1 cellular context compared by ENCODE assay signal in the genomic region with DNA sequence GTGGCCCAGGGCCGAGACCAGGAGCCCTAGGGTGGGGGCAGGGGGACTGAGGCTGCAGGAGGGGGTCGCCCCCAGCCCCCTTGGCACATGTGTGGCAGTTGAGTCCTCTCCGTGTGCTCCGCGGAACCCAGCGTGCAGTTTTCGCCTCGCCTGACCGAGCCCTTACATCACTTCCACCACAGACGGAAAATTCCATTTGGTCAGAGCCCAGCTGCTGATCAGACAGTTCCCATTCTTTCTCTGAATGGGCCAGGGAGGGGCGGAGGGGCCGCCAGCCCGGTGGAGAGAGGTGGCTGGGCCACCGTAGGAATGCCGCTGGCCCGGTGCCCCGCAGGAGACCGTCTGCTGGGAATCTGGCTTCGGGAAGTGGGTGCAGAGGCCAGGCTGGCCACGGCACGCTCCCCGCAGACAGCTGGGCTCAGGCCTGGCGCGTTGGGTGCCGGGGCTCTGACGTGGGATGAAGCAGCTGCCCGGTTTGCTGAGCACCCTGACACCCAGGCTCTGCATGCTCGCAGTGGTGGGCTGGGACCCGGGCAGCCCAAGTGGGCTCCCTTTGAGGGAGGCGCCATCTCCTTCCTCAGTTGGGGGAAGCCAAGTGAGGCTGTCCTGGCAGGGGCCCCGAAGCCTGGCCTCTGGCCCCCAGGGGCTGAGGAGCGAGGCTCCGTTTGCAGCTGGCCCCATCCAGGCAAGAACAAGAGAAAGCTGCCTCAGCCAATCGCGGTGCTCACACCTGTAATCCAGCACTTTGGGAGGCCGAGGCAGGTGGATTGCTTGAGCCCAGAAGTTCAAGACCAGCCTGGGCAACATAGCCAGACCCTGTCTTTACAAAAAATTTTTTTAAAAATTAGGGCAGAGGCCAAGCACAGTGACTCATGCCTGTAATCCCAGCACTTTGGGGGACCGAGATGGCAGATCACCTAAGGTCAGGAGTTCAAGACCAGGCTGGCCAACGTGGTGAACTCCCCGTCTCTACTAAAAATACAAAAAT.
A peak's percentile ranks its signal among the peaks of the same experiment; 100 is the strongest.
TF ChIP-seq lines count a peak whose summit lies in the region.

No MANE protein-coding gene starts in this region.

TF ChIP-seq in HepG2, 621 proteins besides CTCF, POLR2A, EP300 and RAD21 (continued from another document and continues in another):
- TF ChIP-seq ARID4A (CRISPR knock-in tag; IDR thresholded peaks at IDR 0.05; ENCODE audit: borderline replicate concordance) = peak; percentile 61; the same call in 1 of the 2 replicates
- peak; percentile 33 to 71; a peak in 3 of 4 replicates for TF ChIP-seq MAFK (conservative IDR thresholded peaks at IDR 0.05 in 1 of 2, IDR thresholded peaks at IDR 0.05 in 1 of 2; ENCODE audit: low read length in 2 of 2)
- TF ChIP-seq, protein P1, sequence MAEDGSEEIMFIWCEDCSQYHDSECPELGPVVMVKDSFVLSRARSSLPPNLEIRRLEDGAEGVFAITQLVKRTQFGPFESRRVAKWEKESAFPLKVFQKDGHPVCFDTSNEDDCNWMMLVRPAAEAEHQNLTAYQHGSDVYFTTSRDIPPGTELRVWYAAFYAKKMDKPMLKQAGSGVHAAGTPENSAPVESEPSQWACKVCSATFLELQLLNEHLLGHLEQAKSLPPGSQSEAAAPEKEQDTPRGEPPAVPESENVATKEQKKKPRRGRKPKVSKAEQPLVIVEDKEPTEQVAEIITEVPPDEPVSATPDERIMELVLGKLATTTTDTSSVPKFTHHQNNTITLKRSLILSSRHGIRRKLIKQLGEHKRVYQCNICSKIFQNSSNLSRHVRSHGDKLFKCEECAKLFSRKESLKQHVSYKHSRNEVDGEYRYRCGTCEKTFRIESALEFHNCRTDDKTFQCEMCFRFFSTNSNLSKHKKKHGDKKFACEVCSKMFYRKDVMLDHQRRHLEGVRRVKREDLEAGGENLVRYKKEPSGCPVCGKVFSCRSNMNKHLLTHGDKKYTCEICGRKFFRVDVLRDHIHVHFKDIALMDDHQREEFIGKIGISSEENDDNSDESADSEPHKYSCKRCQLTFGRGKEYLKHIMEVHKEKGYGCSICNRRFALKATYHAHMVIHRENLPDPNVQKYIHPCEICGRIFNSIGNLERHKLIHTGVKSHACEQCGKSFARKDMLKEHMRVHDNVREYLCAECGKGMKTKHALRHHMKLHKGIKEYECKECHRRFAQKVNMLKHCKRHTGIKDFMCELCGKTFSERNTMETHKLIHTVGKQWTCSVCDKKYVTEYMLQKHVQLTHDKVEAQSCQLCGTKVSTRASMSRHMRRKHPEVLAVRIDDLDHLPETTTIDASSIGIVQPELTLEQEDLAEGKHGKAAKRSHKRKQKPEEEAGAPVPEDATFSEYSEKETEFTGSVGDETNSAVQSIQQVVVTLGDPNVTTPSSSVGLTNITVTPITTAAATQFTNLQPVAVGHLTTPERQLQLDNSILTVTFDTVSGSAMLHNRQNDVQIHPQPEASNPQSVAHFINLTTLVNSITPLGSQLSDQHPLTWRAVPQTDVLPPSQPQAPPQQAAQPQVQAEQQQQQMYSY (CRISPR knock-in tag; IDR thresholded peaks at IDR 0.05) = no peak
- no peak for TF ChIP-seq BCLAF1 (IDR thresholded peaks at IDR 0.05)
- TF ChIP-seq ZMYM3 (CRISPR knock-in tag; IDR thresholded peaks at IDR 0.05) = no peak
- no peak for TF ChIP-seq RBAK (CRISPR knock-in tag; IDR thresholded peaks at IDR 0.05)
- no peak for TF ChIP-seq PRMT3 (CRISPR knock-in tag; IDR thresholded peaks at IDR 0.05; ENCODE audit: borderline replicate concordance, low read depth)
- TF ChIP-seq ZNF879 (CRISPR knock-in tag; IDR thresholded peaks at IDR 0.05) = no peak
- TF ChIP-seq ZNF121 (CRISPR knock-in tag; IDR thresholded peaks at IDR 0.05) = peak; percentile 63
- TF ChIP-seq IRX3 (CRISPR knock-in tag; IDR thresholded peaks at IDR 0.05; ENCODE audit: borderline replicate concordance, low read depth) = no peak
- no peak for TF ChIP-seq AKNA (CRISPR knock-in tag; IDR thresholded peaks at IDR 0.05; ENCODE audit: borderline replicate concordance)
- TF ChIP-seq CBX1 (IDR thresholded peaks at IDR 0.05; ENCODE audit: low read depth) = no peak
- TF ChIP-seq ZNF550 (CRISPR knock-in tag; IDR thresholded peaks at IDR 0.05; ENCODE audit: borderline replicate concordance) = no peak
- TF ChIP-seq KDM5A (IDR thresholded peaks at IDR 0.05; ENCODE audit: borderline replicate concordance, low read length) = no peak
- TF ChIP-seq ZFP41 (CRISPR knock-in tag; IDR thresholded peaks at IDR 0.05; ENCODE audit: borderline replicate concordance) = no peak
- no peak for TF ChIP-seq SP1 (IDR thresholded peaks at IDR 0.05)
- 0 out of 2 replicates have a peak, but pooled peaks have one; percentile 10 for TF ChIP-seq SP1 (CRISPR knock-in tag; IDR thresholded peaks at IDR 0.05)
- TF ChIP-seq JUND (CRISPR knock-in tag; IDR thresholded peaks at IDR 0.05) = no peak
- peak; percentile 47; the same call in 1 of the 2 replicates for TF ChIP-seq PRDM10 (CRISPR knock-in tag; IDR thresholded peaks at IDR 0.05; ENCODE audit: low read depth)
- no peak for TF ChIP-seq HOXD1 (CRISPR knock-in tag; IDR thresholded peaks at IDR 0.05)
- TF ChIP-seq XBP1 (CRISPR knock-in tag; IDR thresholded peaks at IDR 0.05) = no peak
- no peak for TF ChIP-seq EED (CRISPR knock-in tag; IDR thresholded peaks at IDR 0.05)
- no peak for TF ChIP-seq ZBTB8A (CRISPR knock-in tag; IDR thresholded peaks at IDR 0.05; ENCODE audit: borderline replicate concordance, low read depth)
- peak; percentile 66 for TF ChIP-seq AGO2 (optimal IDR thresholded peaks at IDR 0.05; ENCODE audit: low read depth, low read length)
- TF ChIP-seq CREM (IDR thresholded peaks at IDR 0.05) = peak; percentile 38; the same call in 1 of the 2 replicates
- TF ChIP-seq CREM (CRISPR knock-in tag; IDR thresholded peaks at IDR 0.05) = no peak
- TF ChIP-seq, protein P2, sequence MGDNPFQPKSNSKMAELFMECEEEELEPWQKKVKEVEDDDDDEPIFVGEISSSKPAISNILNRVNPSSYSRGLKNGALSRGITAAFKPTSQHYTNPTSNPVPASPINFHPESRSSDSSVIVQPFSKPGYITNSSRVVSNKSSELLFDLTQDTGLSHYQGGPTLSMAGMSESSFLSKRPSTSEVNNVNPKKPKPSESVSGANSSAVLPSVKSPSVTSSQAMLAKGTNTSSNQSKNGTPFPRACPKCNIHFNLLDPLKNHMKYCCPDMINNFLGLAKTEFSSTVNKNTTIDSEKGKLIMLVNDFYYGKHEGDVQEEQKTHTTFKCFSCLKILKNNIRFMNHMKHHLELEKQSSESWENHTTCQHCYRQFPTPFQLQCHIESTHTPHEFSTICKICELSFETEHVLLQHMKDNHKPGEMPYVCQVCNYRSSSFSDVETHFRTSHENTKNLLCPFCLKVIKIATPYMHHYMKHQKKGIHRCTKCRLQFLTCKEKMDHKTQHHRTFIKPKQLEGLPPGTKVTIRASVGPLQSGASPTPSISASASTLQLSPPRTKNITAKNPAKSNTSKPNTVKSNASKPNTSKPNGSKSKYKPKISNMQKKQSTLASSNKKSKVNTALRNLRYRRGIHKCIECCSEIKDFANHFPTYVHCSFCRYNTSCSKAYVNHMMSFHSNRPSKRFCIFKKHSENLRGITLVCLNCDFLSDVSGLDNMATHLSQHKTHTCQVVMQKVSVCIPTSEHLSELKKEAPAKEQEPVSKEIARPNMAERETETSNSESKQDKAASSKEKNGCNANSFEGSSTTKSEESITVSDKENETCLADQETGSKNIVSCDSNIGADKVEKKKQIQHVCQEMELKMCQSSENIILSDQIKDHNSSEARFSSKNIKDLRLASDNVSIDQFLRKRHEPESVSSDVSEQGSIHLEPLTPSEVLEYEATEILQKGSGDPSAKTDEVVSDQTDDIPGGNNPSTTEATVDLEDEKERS (CRISPR knock-in tag; IDR thresholded peaks at IDR 0.05) = no peak
- no peak for TF ChIP-seq RFX1 (IDR thresholded peaks at IDR 0.05)
